Comparison of ENCODE assay signal across 8 cellular contexts in genomic region chr1:12314328-12314903, GRCh38.
DNase-seq lines count a peak whose midpoint lies in the region; ATAC-seq, FAIRE-seq and TF ChIP-seq lines count a peak whose summit lies in the region.

No MANE protein-coding gene starts in this region.

- no peaks in the 10 kb centered on the region for H4K20me1 ChIP-seq in K562 (replicated peaks; ENCODE audit: control insufficient read depth, insufficient read depth, low read length)

- peaks cover 90% of the 10 kb centered on the region for H3K36me3 ChIP-seq in K562 (ENCODE audit: control insufficient read depth, insufficient read depth, low read length)

- no TSS peak for BruUV-seq in K562 (replicated peaks; lab: Mats Ljungman, UMichigan)

- POLR2A ChIA-PET in K562 (lab: Yijun Ruan, JAX) = no interaction called here

- H2AFZ ChIP-seq in K562 (ENCODE audit: low read depth, low read length) = no peak overlapping the region

- no peaks in the 10 kb centered on the region for H3K9me1 ChIP-seq in K562 (ENCODE audit: control insufficient read depth, insufficient read depth, low read length)

- H3K4me2 ChIP-seq in K562 (ENCODE audit: insufficient read depth, low read length) = no peak overlapping the region

- no peak overlapping the region for H3K27ac ChIP-seq in K562 (ENCODE audit: extremely low read depth, low read depth, low read length)

- 0 out of 5 replicates have a peak, but pooled peaks cover 0 to 2% of the 10 kb centered on the region in 2 experiments for H3K4me1 ChIP-seq in K562 (replicated peaks in 1 of 2; ENCODE audit: control insufficient read depth in 2 of 2, insufficient read depth in 2 of 2, low read length in 2 of 2)

- no peaks in the 10 kb centered on the region for H3K79me2 ChIP-seq in K562 (ENCODE audit: control insufficient read depth, insufficient read depth, low read length)

- no peak for TF ChIP-seq EP300 in K562 (IDR thresholded peaks at IDR 0.05; ENCODE audit: low read length)

- no peak overlapping the region for H3K4me3 ChIP-seq in K562

- in situ Hi-C loops in K562 (cut with MboI) = loop anchor here (10.0 to 25.0 kb wide), 2 partner anchors 298 to 460 kb away; partner anchors contain the start of genes DHRS3 and PRAMEF12

- no peaks in the 10 kb centered on the region for H3K9me3 ChIP-seq in K562 (replicated peaks; ENCODE audit: control insufficient read depth, insufficient read depth, low read depth, low read length)

- 11% methylated on average over 1 of the region's 1 CpG for WGBS in K562 (ENCODE audit: insufficient coverage, low coverage, missing lambda C conversion rate)

- peak; percentile 64 to 76 for TF ChIP-seq RAD21 in K562 (CRISPR knock-in tag; conservative IDR thresholded peaks at IDR 0.05 in 1 of 2, IDR thresholded peaks at IDR 0.05 in 1 of 2)

- DNase-seq in DMS 273 (lab: John Stamatoyannopoulos, UW; ENCODE audit: unreplicated experiment) (peak; percentile 33), LoVo (ENCODE audit: low spot score) (peak; percentile 15), K562 (ENCODE audit: extremely low read depth in 1 of 4, low spot score in 3 of 4) (peak in 2 of 4 experiments; percentile 25 to 29), lung microvascular endothelial cell (ENCODE audit: low read depth in 2 of 2) (peak; percentile 47 to 53), COLO668 (lab: John Stamatoyannopoulos, UW; ENCODE audit: unreplicated experiment) (no peak), D341Med (ENCODE audit: low spot score) (no peak)
- DNase-seq in stimulated activated CD4-positive, alpha-beta T cell treated with anti-CD3 and anti-CD28 coated beads, Interleukin-2, amount 100 ng/mL, for 24 hours = no peak

- ATAC-seq in K562 (peak; percentile 70), GM18861 (IDR thresholded peaks at IDR 0.05; ENCODE audit: unreplicated experiment) (no peak)

- TF ChIP-seq POLR2A in K562 (conservative IDR thresholded peaks at IDR 0.05) = no peak

- peak; percentile 36 to 61 (median 54); a peak in 5 of 6 replicates for TF ChIP-seq CTCF in K562 (IDR thresholded peaks at IDR 0.05 in 2 of 3, conservative IDR thresholded peaks at IDR 0.05 in 1 of 3; ENCODE audit: insufficient read depth in 2 of 3, low read depth in 1 of 3, low read length in 3 of 3)

- H3K27me3 ChIP-seq in K562 (ENCODE audit: control insufficient read depth in 2 of 2, insufficient read depth in 2 of 2, low read length in 2 of 2) = no peaks in the 10 kb centered on the region

- CTCF ChIA-PET in K562 (lab: Yijun Ruan, JAX; ENCODE audit: low intra/inter-chr PET ratio) = interaction anchor here (0.9 to 2.8 kb wide), 4 partner anchors 304 to 467 kb away, joined by 3 to 38 read pairs (median 6); partner anchors contain the start of gene DHRS3

- intact Hi-C loops in K562 (cut with micrococcal nuclease) = loop anchor here (1.0 to 10.0 kb wide), 3 partner anchors 306 to 460 kb away; partner anchors contain the start of gene PRAMEF12

- peak; percentile 66 for FAIRE-seq in K562 (lab: Jason Lieb, UNC)

- no peak overlapping the region for H3K9ac ChIP-seq in K562 (ENCODE audit: insufficient read depth in 1 of 2, low read depth in 2 of 2, low read length in 2 of 2)

TF ChIP-seq in K562, 482 proteins besides CTCF, POLR2A, EP300 and RAD21:
- no peak for TF ChIP-seq PHF8 (IDR thresholded peaks at IDR 0.05; ENCODE audit: borderline replicate concordance, low read length)
- 0 out of 2 replicates have a peak, but pooled peaks have one; percentile 28 for TF ChIP-seq DEAF1 (CRISPR knock-in tag; IDR thresholded peaks at IDR 0.05)
- TF ChIP-seq DDX20 (tag; IDR thresholded peaks at IDR 0.05; ENCODE audit: low read depth) = no peak
- no peak for TF ChIP-seq TBP (optimal IDR thresholded peaks at IDR 0.05; ENCODE audit: low read depth, low read length)
- no peak for TF ChIP-seq FOSL1 (tag; conservative IDR thresholded peaks at IDR 0.05)
- TF ChIP-seq ZZZ3 (IDR thresholded peaks at IDR 0.05) = 0 out of 2 replicates have a peak, but pooled peaks have one; percentile 30
- TF ChIP-seq ZNF408 (CRISPR knock-in tag; IDR thresholded peaks at IDR 0.05; ENCODE audit: low read depth) = no peak

Comparison
In these comparisons a context has a peak if more than half of its experiments do, and no peak if none do; other contexts are left out.
1. DNase-seq: peak in DMS 273 (single experiment), LoVo (single experiment) and lung microvascular endothelial cell (2 of 2); none in COLO668 (single experiment), D341Med (single experiment) and stimulated activated CD4-positive, alpha-beta T cell treated with anti-CD3 and anti-CD28 coated beads, Interleukin-2, amount 100 ng/mL, for 24 hours (0 of 2).